ENCODE assay signal across 9 cellular contexts in the genomic region with DNA sequence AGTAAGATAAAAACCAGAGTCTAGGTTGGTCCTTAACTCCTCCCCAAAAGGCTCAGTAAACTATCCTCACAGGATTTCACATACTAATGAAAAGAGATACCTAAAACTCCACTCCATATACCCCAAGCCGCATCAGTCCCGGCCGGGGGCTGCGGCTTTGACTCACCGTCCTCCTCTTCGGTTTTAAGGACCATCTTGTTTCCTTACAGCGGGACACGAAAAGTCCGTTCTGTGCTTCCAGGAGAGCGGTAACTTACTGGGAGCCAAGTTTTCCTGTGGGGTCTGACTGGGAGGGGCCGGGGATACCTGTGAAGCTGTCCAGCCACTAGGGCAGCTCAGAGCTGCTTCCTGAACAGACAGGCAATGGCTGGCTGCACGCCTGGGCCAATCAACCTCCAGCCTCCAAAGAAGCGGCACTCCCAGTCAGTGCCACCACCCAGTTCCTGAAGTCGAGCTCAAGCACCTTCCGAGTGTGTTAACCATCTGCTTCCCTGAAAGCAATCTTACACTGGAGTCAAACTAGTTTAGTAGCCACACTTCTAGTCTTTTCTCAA. TPM values are rescaled to one million over a fixed set of nuclear protein-coding genes. Genes with fewer than 3 reads are reported as not detected.
DNase-seq lines count a peak whose midpoint lies in the region; ATAC-seq and TF ChIP-seq lines count a peak whose summit lies in the region.
"Had no signal": no experiment of that assay in that cellular context is flagged by ENCODE, and none has a peak within 500 bp of the region (broad histone marks: within the 10 kb centered on the region; RNA-seq: fewer than 3 reads in every experiment).

No MANE protein-coding gene starts in this region.

- H3K27ac Mint-ChIP-seq in CD4-positive, CD25-positive, alpha-beta regulatory T cell, result peak overlapping the region; percentile 88 to 99 (median 94)

- peaks cover 25% of the 10 kb centered on the region for H3K36me3 Mint-ChIP-seq in CD4-positive, CD25-positive, alpha-beta regulatory T cell

- no peaks in the 10 kb centered on the region for H3K27me3 Mint-ChIP-seq in CD4-positive, CD25-positive, alpha-beta regulatory T cell

- H3K4me1 Mint-ChIP-seq in CD4-positive, CD25-positive, alpha-beta regulatory T cell, result peaks cover 39 to 93% (median 77%) of the 10 kb centered on the region in 4 donors
- H3K4me1 Mint-ChIP-seq: neural crest cell had no signal

- no peaks in the 10 kb centered on the region for H3K27me3 ChIP-seq in CD4-positive, CD25-positive, alpha-beta regulatory T cell (ENCODE audit: control insufficient read depth, insufficient read depth, low read length)
- no peaks in the 10 kb centered on the region for H3K27me3 ChIP-seq in ascending aorta

- H3K27ac ChIP-seq in CD4-positive, CD25-positive, alpha-beta regulatory T cell (ENCODE audit: insufficient read depth, low read length, poor library complexity, severe bottlenecking), result peak overlapping the region; percentile 74
- H3K27ac ChIP-seq in ascending aorta, result peak overlapping the region; percentile 70 to 72

- peak overlapping the region; percentile 88 for H3K4me3 ChIP-seq in CD4-positive, CD25-positive, alpha-beta regulatory T cell (ENCODE audit: low read depth, low read length)
- peak overlapping the region; percentile 46 to 58 for H3K4me3 ChIP-seq in ascending aorta

- intact Hi-C loops in ascending aorta (cut with DNase I), result no loop called here

- no peak; the same call in 1 of the 2 replicates for TF ChIP-seq RAD21 in Ishikawa (IDR thresholded peaks at IDR 0.05; ENCODE audit: low read depth)

- peaks cover 96% of the 10 kb centered on the region for H3K4me1 ChIP-seq in CD4-positive, CD25-positive, alpha-beta regulatory T cell (ENCODE audit: control insufficient read depth, insufficient read depth, low read length, poor library complexity, severe bottlenecking)
- peaks cover 7 to 14% of the 10 kb centered on the region in 2 donors for H3K4me1 ChIP-seq in ascending aorta

- TF ChIP-seq CTCF in ascending aorta (IDR thresholded peaks at IDR 0.05), result no peak

- H3K9me3 Mint-ChIP-seq in CD4-positive, CD25-positive, alpha-beta regulatory T cell, result peaks cover 0 to 2% (median 0%) of the 10 kb centered on the region in 7 donors
- H3K9me3 Mint-ChIP-seq: neural crest cell had no signal

- peak; percentile 74 to 82 for ATAC-seq in CD4-positive, CD25-positive, alpha-beta regulatory T cell (ENCODE audit: low read depth in 2 of 2)
- peak; percentile 65 for ATAC-seq in GM19372 (IDR thresholded peaks at IDR 0.05; ENCODE audit: low read depth, unreplicated experiment)

- peak overlapping the region; percentile 87 to 97 (median 92) for H3K4me3 Mint-ChIP-seq in CD4-positive, CD25-positive, alpha-beta regulatory T cell
- H3K4me3 Mint-ChIP-seq: neural crest cell had no signal

- no peak for TF ChIP-seq EP300 in Ishikawa (IDR thresholded peaks at IDR 0.05; ENCODE audit: borderline replicate concordance)

- H3K9me3 ChIP-seq in CD4-positive, CD25-positive, alpha-beta regulatory T cell (ENCODE audit: control insufficient read depth in 2 of 2, low read length in 2 of 2), result no peaks in the 10 kb centered on the region
- H3K9me3 ChIP-seq in ascending aorta, result no peaks in the 10 kb centered on the region

- peak; percentile 60 to 83 (median 71) for DNase-seq in CD4-positive, CD25-positive, alpha-beta regulatory T cell
- DNase-seq in SKM-1 treated with dmso at 0.1 percent for 144 hours (lab: John Stamatoyannopoulos, UW; ENCODE audit: unreplicated experiment) (peak; percentile 85), ascending aorta (ENCODE audit: low spot score in 2 of 2) (peak; percentile 47 to 83), kidney glomerular epithelial cell (lab: John Stamatoyannopoulos, UW) (peak; percentile 69), NCI-H2107 treated with DMSO at 0.1 percent for 48 hours (lab: John Stamatoyannopoulos, UW; ENCODE audit: unreplicated experiment) (no peak)
- DNase-seq in stimulated activated CD8-positive, alpha-beta memory T cell treated with anti-CD3 and anti-CD28 coated beads, Interleukin-4, amount 100 ng/mL, for 24 hours (ENCODE audit: low read depth), result peak; percentile 38

- peaks cover 19% of the 10 kb centered on the region for H3K36me3 ChIP-seq in CD4-positive, CD25-positive, alpha-beta regulatory T cell (ENCODE audit: control insufficient read depth, insufficient read depth, low read length)
- H3K36me3 ChIP-seq in ascending aorta, result no peaks in the 10 kb centered on the region

TF ChIP-seq in Ishikawa, 13 proteins besides CTCF, POLR2A, EP300 and RAD21:
- no peak for TF ChIP-seq CREB1 (IDR thresholded peaks at IDR 0.05; ENCODE audit: low read depth)
- TF ChIP-seq TEAD4 (IDR thresholded peaks at IDR 0.05), result no peak
- no peak for TF ChIP-seq CEBPB (IDR thresholded peaks at IDR 0.05)
- TF ChIP-seq FOXM1 (IDR thresholded peaks at IDR 0.05; ENCODE audit: borderline replicate concordance, low read depth), result no peak
- no peak for TF ChIP-seq ZBTB7A (IDR thresholded peaks at IDR 0.05; ENCODE audit: low read depth)
- TF ChIP-seq, protein P1, sequence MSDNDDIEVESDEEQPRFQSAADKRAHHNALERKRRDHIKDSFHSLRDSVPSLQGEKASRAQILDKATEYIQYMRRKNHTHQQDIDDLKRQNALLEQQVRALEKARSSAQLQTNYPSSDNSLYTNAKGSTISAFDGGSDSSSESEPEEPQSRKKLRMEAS (IDR thresholded peaks at IDR 0.05), result peak; percentile 58; the same call in 1 of the 2 replicates
- TF ChIP-seq TCF12 (IDR thresholded peaks at IDR 0.05; ENCODE audit: low read depth), result peak; percentile 37; the same call in 1 of the 2 replicates
- peak; percentile 51; the same call in 1 of the 2 replicates for TF ChIP-seq TAF1 (IDR thresholded peaks at IDR 0.05; ENCODE audit: low read depth)
- TF ChIP-seq, protein P2, sequence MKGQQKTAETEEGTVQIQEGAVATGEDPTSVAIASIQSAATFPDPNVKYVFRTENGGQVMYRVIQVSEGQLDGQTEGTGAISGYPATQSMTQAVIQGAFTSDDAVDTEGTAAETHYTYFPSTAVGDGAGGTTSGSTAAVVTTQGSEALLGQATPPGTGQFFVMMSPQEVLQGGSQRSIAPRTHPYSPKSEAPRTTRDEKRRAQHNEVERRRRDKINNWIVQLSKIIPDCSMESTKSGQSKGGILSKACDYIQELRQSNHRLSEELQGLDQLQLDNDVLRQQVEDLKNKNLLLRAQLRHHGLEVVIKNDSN (IDR thresholded peaks at IDR 0.05), result no peak
- TF ChIP-seq, protein P3, sequence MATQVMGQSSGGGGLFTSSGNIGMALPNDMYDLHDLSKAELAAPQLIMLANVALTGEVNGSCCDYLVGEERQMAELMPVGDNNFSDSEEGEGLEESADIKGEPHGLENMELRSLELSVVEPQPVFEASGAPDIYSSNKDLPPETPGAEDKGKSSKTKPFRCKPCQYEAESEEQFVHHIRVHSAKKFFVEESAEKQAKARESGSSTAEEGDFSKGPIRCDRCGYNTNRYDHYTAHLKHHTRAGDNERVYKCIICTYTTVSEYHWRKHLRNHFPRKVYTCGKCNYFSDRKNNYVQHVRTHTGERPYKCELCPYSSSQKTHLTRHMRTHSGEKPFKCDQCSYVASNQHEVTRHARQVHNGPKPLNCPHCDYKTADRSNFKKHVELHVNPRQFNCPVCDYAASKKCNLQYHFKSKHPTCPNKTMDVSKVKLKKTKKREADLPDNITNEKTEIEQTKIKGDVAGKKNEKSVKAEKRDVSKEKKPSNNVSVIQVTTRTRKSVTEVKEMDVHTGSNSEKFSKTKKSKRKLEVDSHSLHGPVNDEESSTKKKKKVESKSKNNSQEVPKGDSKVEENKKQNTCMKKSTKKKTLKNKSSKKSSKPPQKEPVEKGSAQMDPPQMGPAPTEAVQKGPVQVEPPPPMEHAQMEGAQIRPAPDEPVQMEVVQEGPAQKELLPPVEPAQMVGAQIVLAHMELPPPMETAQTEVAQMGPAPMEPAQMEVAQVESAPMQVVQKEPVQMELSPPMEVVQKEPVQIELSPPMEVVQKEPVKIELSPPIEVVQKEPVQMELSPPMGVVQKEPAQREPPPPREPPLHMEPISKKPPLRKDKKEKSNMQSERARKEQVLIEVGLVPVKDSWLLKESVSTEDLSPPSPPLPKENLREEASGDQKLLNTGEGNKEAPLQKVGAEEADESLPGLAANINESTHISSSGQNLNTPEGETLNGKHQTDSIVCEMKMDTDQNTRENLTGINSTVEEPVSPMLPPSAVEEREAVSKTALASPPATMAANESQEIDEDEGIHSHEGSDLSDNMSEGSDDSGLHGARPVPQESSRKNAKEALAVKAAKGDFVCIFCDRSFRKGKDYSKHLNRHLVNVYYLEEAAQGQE (IDR thresholded peaks at IDR 0.05; ENCODE audit: low read depth), result no peak
- TF ChIP-seq YY1 (IDR thresholded peaks at IDR 0.05; ENCODE audit: low read depth), result no peak
- TF ChIP-seq EGR1 (IDR thresholded peaks at IDR 0.05), result no peak
- TF ChIP-seq NFIC (IDR thresholded peaks at IDR 0.05), result peak; percentile 50; the same call in 1 of the 2 replicates

RNA-seq across cellular contexts. Expression of a gene that starts 45.5 kb away (rescaled TPM):
- total RNA-seq in CD4-positive, CD25-positive, alpha-beta regulatory T cell, result 487 TPM
- polyA plus RNA-seq in CD4-positive, CD25-positive, alpha-beta regulatory T cell, result 100 to 1,000 TPM; 202 to 214 (median 206) TPM
- 46.5 TPM for total RNA-seq in ascending aorta

Comparison
In these comparisons a context has a peak if more than half of its experiments do, and no peak if none do; other contexts are left out.
1. RNA of a gene that starts 45.5 kb away (total RNA-seq): 487 TPM in CD4-positive, CD25-positive, alpha-beta regulatory T cell (single experiment); 46.5 TPM in ascending aorta (single experiment); every median in the first group is over 10 times any median in the second.